ENCODE assay signal across 1 cellular context in the genomic region with DNA sequence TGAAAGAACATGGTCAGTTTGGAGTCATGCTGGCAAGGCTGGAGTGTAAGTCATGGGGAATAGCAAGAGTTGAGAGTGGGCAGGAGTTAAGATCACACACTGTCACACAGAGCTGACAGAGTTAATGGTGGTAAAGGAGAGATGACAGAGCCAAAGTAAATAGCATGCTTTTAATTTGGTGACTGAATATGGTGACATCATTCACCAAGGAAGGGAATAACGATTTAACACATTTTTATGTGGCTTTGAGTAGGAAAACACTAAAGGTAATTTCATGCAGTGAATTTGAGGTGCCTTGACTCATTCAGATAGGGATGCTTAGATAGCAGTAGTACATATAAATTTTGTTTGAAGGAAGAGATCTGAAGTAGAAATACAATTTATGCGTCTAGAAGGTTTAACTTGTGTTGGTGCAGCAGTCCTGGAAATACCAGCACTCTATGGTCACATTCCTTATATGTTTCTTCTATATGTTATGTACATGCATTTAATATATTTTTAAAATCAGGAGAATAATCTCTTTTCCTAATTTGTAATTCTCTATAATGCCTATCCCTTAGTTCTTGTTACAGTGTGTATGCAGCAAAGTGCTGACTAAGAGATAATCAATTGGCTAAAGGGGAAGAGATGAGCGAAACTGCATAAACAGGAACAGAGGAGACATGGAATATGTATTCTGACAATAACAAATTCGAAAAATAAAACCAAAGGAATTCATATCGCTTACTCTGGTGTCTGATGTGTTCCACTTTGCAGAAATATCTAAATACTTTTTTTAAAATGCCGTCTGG.
A peak's percentile ranks its signal among the peaks of the same experiment; 100 is the strongest.
TF ChIP-seq lines count a peak whose summit lies in the region.

No MANE protein-coding gene starts in this region.

TF ChIP-seq in A549, 52 proteins besides CTCF, POLR2A, EP300 and RAD21 (continued from another document):
- TF ChIP-seq MAFK (IDR thresholded peaks at IDR 0.05; ENCODE audit: partially characterized antibody): peak; percentile 92
